ENCODE assay signal across 18 cellular contexts in genomic region chr14:41302776-41303175, GRCh38.
A peak's percentile ranks its signal among the peaks of the same experiment; 100 is the strongest.
DNase-seq lines count a peak whose midpoint lies in the region; ATAC-seq and TF ChIP-seq lines count a peak whose summit lies in the region.
"Had no signal": no experiment of that assay in that cellular context is flagged by ENCODE, and none has a peak within 500 bp of the region (broad histone marks: within the 10 kb centered on the region; RNA-seq: fewer than 3 reads in every experiment).

No MANE protein-coding gene starts in this region.

- H2BK15ac ChIP-seq in mesendoderm (replicated peaks; ENCODE audit: low read depth), result no peak overlapping the region

- no peaks in the 10 kb centered on the region for H3K79me2 ChIP-seq in mesendoderm (ENCODE audit: control insufficient read depth, insufficient read depth, low read length)
- H3K79me2 ChIP-seq in OCI-LY7 (ENCODE audit: insufficient read depth, low read depth, low read length), result no peaks in the 10 kb centered on the region

- POLR2A ChIA-PET in OCI-LY7 (lab: Charles Lee), result interaction anchor here (0.5 kb wide), 1 partner anchor 50 kb away, joined by 3 read pairs; no protein-coding TSS in a partner anchor

- H3K56ac ChIP-seq in mesendoderm (ENCODE audit: low read length), result no peak overlapping the region

- H3K36me3 ChIP-seq in mesendoderm (ENCODE audit: control insufficient read depth, insufficient read depth, low read length) (no peaks in the 10 kb centered on the region), SJCRH30 (no peaks in the 10 kb centered on the region), OCI-LY7 (ENCODE audit: insufficient read depth, low read length) (no peaks in the 10 kb centered on the region)
- H3K36me3 ChIP-seq: HAP-1 had no signal

- ATAC-seq in GM21723 (IDR thresholded peaks at IDR 0.05; ENCODE audit: unreplicated experiment), result no peak
- ATAC-seq: SK-N-SH treated with all-trans-retinoic acid at 6 μM for 48 hours had no signal

- no peak overlapping the region for H3K4me3 ChIP-seq in mesendoderm (ENCODE audit: low read length)
- H3K4me3 ChIP-seq in SJCRH30, result no peak overlapping the region
- no peak overlapping the region for H3K4me3 ChIP-seq in OCI-LY7 (ENCODE audit: low read depth, low read length, poor library complexity, severe bottlenecking)
- H3K4me3 ChIP-seq: HAP-1 had no signal

- BruUV-seq in OCI-LY7 (replicated peaks; lab: Mats Ljungman, UMichigan), result no TSS peak

- WGBS in mesendoderm (ENCODE audit: extremely low coverage, insufficient coverage, low lambda C conversion rate), result no CpG with 5 or more reads among the region's 3 CpGs

- H3K27ac ChIP-seq in mesendoderm (ENCODE audit: low read depth, low read length) (no peak overlapping the region), SJCRH30 (no peak overlapping the region), OCI-LY7 (ENCODE audit: low read depth, low read length, poor library complexity, severe bottlenecking) (no peak overlapping the region)

- no peaks in the 10 kb centered on the region for H3K4me1 ChIP-seq in mesendoderm (ENCODE audit: control insufficient read depth, low read depth, low read length)
- H3K4me1 ChIP-seq in SJCRH30, result no peaks in the 10 kb centered on the region
- no peaks in the 10 kb centered on the region for H3K4me1 ChIP-seq in OCI-LY7 (ENCODE audit: insufficient read depth, low read length, poor library complexity, severe bottlenecking)
- H3K4me1 ChIP-seq: HAP-1 had no signal

- H3K23ac ChIP-seq in mesendoderm (ENCODE audit: low read length), result no peak overlapping the region

- no peaks in the 10 kb centered on the region for H3K79me1 ChIP-seq in mesendoderm (ENCODE audit: low read length)

- H2AK5ac ChIP-seq in mesendoderm (ENCODE audit: low read length), result no peak overlapping the region

- H3K27me3 ChIP-seq in mesendoderm (ENCODE audit: insufficient read depth, low read length, poor library complexity) (no peaks in the 10 kb centered on the region), SJCRH30 (no peaks in the 10 kb centered on the region)

- CTCF ChIA-PET in OCI-LY7 (lab: Charles Lee; ENCODE audit: unreplicated experiment), result no interaction called here

- TF ChIP-seq CTCF in OCI-LY7 (conservative IDR thresholded peaks at IDR 0.05; ENCODE audit: low read length), result no peak

- intact Hi-C loops in OCI-LY7 (cut with micrococcal nuclease; ENCODE audit: unreplicated experiment), result no loop called here

- H3K4ac ChIP-seq in mesendoderm (ENCODE audit: low read depth, low read length), result no peak overlapping the region

- no peak overlapping the region for H2AFZ ChIP-seq in OCI-LY7 (ENCODE audit: low read length)

- no peaks in the 10 kb centered on the region for H4K20me1 ChIP-seq in OCI-LY7 (ENCODE audit: insufficient read depth, low read length)

- no peak overlapping the region for H2BK120ac ChIP-seq in mesendoderm (ENCODE audit: low read depth, low read length)

- H3K9me2 ChIP-seq in OCI-LY7 (ENCODE audit: insufficient read depth, low read length), result no peaks in the 10 kb centered on the region

- no peak overlapping the region for H3K9ac ChIP-seq in mesendoderm (ENCODE audit: low read length)

- H4K5ac ChIP-seq in mesendoderm (ENCODE audit: low read length), result no peak overlapping the region

- no peak overlapping the region for H4K8ac ChIP-seq in mesendoderm (ENCODE audit: low read depth, low read length)

- H3K9me3 ChIP-seq in SJCRH30 (replicated peaks), result no peaks in the 10 kb centered on the region
- H3K9me3 ChIP-seq in OCI-LY7 (ENCODE audit: low read length), result no peaks in the 10 kb centered on the region
- H3K9me3 ChIP-seq: HAP-1 had no signal

- no peak overlapping the region for H3K18ac ChIP-seq in mesendoderm (ENCODE audit: low read length)

- no peak overlapping the region for H2BK5ac ChIP-seq in mesendoderm (ENCODE audit: low read length)

- H3K4me2 ChIP-seq in mesendoderm (ENCODE audit: low read length) (no peak overlapping the region), OCI-LY7 (ENCODE audit: low read length) (no peak overlapping the region)

- DNase-seq in DMS79 treated with DMSO at 0.1 percent for 48 hours (lab: John Stamatoyannopoulos, UW) (peak; percentile 32), NCI-H146 treated with DMSO at 0.1 percent for 48 hours (lab: John Stamatoyannopoulos, UW; ENCODE audit: unreplicated experiment) (peak; percentile 32), NCI-H345 (lab: John Stamatoyannopoulos, UW) (peak; percentile 64), mesendoderm (peak; percentile 19), SJCRH30 (no peak), hippocampal formation (lab: John Stamatoyannopoulos, UW) (no peak), OCI-LY7 (ENCODE audit: low spot score) (no peak)
- DNase-seq: C1 segment of cervical spinal cord, Kasumi-1, MM.1S, NCI-H1092, NCI-H774, SHP77, T-helper 1 cell, T-helper 9 cell had no signal

Comparison
In these comparisons a context has a peak if more than half of its experiments do, and no peak if none do; other contexts are left out.
1. DNase-seq: peak in DMS79 treated with DMSO at 0.1 percent for 48 hours (single experiment), NCI-H146 treated with DMSO at 0.1 percent for 48 hours (single experiment), NCI-H345 (single experiment) and mesendoderm (single experiment); none in SJCRH30 (0 of 2), hippocampal formation (0 of 2) and OCI-LY7 (single experiment).